In the genomic region with DNA sequence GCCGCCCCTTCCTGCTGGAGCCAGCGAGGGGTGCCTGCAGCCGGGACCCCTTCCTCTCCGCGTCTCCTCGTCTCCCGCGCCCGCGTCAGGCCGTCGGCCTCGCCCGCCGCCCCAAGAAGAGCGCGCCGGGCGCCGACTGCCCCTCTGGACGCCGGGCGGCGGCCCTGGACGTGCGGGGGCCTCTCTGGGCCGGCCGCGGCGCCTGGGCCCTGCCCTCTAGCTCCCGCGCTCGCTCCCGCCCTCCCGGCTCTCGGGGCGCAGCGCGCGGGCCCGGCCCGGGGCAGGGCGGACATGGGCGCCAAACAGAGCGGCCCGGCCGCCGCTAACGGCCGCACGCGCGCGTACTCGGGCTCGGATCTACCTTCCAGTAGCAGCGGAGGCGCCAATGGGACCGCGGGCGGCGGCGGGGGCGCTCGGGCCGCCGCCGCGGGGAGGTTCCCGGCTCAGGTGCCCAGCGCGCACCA, we compare ENCODE assay signal across 8 cellular contexts. TPM values are rescaled to one million over a fixed set of nuclear protein-coding genes. Genes with fewer than 3 reads are reported as not detected.
A peak's percentile ranks its signal among the peaks of the same experiment; 100 is the strongest.
DNase-seq lines count a peak whose midpoint lies in the region; ATAC-seq and TF ChIP-seq lines count a peak whose summit lies in the region.

No MANE protein-coding gene starts in this region.

- H3K4me3 Mint-ChIP-seq in activated naive CD8-positive, alpha-beta T cell, result peak overlapping the region; percentile 79

- TF ChIP-seq EP300 in sigmoid colon (IDR thresholded peaks at IDR 0.05), result no peak

- intact Hi-C loops in heart left ventricle (cut with DNase I) (loop anchor here in 2 of 10 donors (2.0 to 10.0 kb wide), 3 partner anchors 126 to 260 kb away; partner anchors contain the start of genes FKBP14 (in 1 of the 2), NOD1 (in 1 of the 2) and PLEKHA8 (in 1 of the 2)), sigmoid colon (cut with DNase I) (no loop called here)

- H3K4me3 ChIP-seq in heart left ventricle (peak overlapping the region; percentile 54 to 98 (median 85)), sigmoid colon (peak overlapping the region; percentile 63 to 97 (median 70))

- no peak overlapping the region for H3K27ac Mint-ChIP-seq in activated naive CD8-positive, alpha-beta T cell

- no peak for TF ChIP-seq CTCF in heart left ventricle (IDR thresholded peaks at IDR 0.05)
- TF ChIP-seq CTCF in sigmoid colon (IDR thresholded peaks at IDR 0.05), result no peak

- H3K4me1 ChIP-seq in heart left ventricle (peaks cover 0 to 44% (median 28%) of the 10 kb centered on the region in 12 donors), sigmoid colon (peaks cover 0 to 31% (median 25%) of the 10 kb centered on the region in 4 donors)

- H3K9me3 ChIP-seq in heart left ventricle (peaks cover 0 to 8% (median 0%) of the 10 kb centered on the region in 12 donors), sigmoid colon (no peaks in the 10 kb centered on the region)

- WGBS in heart left ventricle, 4 donors, result 0 to 1% (median 1%) methylated on average over 59 to 72 of the region's 72 CpGs; no CpG with 5 or more reads in 1 of the 4 donors
- WGBS in sigmoid colon, 2 donors, result 0% methylated on average over 72 of the region's 72 CpGs

- no peaks in the 10 kb centered on the region for H3K9me3 Mint-ChIP-seq in activated naive CD8-positive, alpha-beta T cell (ENCODE audit: low read depth)

- H3K27me3 ChIP-seq in heart left ventricle (no peaks in the 10 kb centered on the region), sigmoid colon (no peaks in the 10 kb centered on the region)

- H3K4me1 Mint-ChIP-seq in activated naive CD8-positive, alpha-beta T cell (ENCODE audit: low read depth), result peaks cover 49% of the 10 kb centered on the region

- ATAC-seq in GM18858 (IDR thresholded peaks at IDR 0.05; ENCODE audit: unreplicated experiment) (peak; percentile 8), HG02759 (IDR thresholded peaks at IDR 0.05; ENCODE audit: unreplicated experiment) (peak; percentile 20), heart left ventricle (peak in 2 of 4 donors; percentile 29 to 35)

- DNase-seq in OCI-M1 (lab: John Stamatoyannopoulos, UW) (peak; percentile 59), heart left ventricle (peak in 4 of 5 donors; percentile 33 to 70 (median 36)), sigmoid colon (peak; percentile 68), ecto neural progenitor cell (ENCODE audit: low spot score) (no peak), NOMO-1 (lab: John Stamatoyannopoulos, UW; ENCODE audit: unreplicated experiment in 2 of 2) (no peak)

- H3K27ac ChIP-seq in heart left ventricle (peak overlapping the region; percentile 95 to 99 (median 98)), sigmoid colon (peak overlapping the region; percentile 93 to 100 (median 97))

- H3K36me3 ChIP-seq in heart left ventricle (no peaks in the 10 kb centered on the region), sigmoid colon (no peaks in the 10 kb centered on the region)

- no peak for TF ChIP-seq POLR2A in heart left ventricle (IDR thresholded peaks at IDR 0.05)
- TF ChIP-seq POLR2A in sigmoid colon (IDR thresholded peaks at IDR 0.05), result no peak

- H3K27me3 Mint-ChIP-seq in activated naive CD8-positive, alpha-beta T cell, result no peaks in the 10 kb centered on the region

- no peaks in the 10 kb centered on the region for H3K36me3 Mint-ChIP-seq in activated naive CD8-positive, alpha-beta T cell

RNA-seq across cellular contexts. Expression of gene ZNRF2, which starts 0.7 kb away (rescaled TPM):
- total RNA-seq in heart left ventricle (10 to 100 TPM in 6 of 9 donors, 1 to 10 TPM in 3; 7.3 to 15.2 (median 10.9) TPM), sigmoid colon (10 to 100 TPM; 17.2 to 33.8 (median 23.2) TPM)
- polyA plus RNA-seq in heart left ventricle (1 to 10 TPM; 2.7 to 6.1 TPM), sigmoid colon (10 to 100 TPM; 14.4 to 27.3 (median 22.2) TPM)

Comparison
In these comparisons a context has a peak if more than half of its experiments do, and no peak if none do; other contexts are left out.
1. DNase-seq: peak in OCI-M1 (single experiment), heart left ventricle (4 of 5) and sigmoid colon (single experiment); none in ecto neural progenitor cell (single experiment) and NOMO-1 (0 of 2).